ENCODE assay signal across 8 cellular contexts in the genomic region with DNA sequence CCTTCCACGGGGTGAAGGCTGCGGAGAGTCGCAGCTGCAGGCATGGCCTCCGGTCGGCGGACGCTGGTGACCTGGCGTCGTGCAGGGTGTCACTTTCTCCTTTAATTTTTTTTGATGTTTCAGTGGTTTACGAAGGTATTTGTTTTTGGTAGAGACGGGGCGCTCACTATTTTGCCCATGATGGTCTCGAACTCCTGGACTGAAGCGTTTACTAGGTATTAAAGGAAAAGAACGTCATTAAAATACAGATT. TPM values are rescaled to one million over a fixed set of nuclear protein-coding genes. Genes with fewer than 3 reads are reported as not detected.
DNase-seq lines count a peak whose midpoint lies in the region; ATAC-seq and TF ChIP-seq lines count a peak whose summit lies in the region.

No MANE protein-coding gene starts in this region.

- peak overlapping the region; percentile 65 for H3K4me3 ChIP-seq in AG04450 (ENCODE audit: low read depth, low read length)
- peak overlapping the region; percentile 53; the same call in 1 of the 2 replicates for H3K4me3 ChIP-seq in Karpas-422 (ENCODE audit: low read length)
- H3K4me3 ChIP-seq in body of pancreas: no peak overlapping the region
- peak overlapping the region; percentile 59 for H3K4me3 ChIP-seq in mesodermal cell (ENCODE audit: extremely low read depth, insufficient read depth, low read length, poor library complexity, severe bottlenecking)

- H3K9me3 ChIP-seq in AG04450 (ENCODE audit: control insufficient read depth, insufficient read depth, low read length): no peaks in the 10 kb centered on the region
- no peaks in the 10 kb centered on the region for H3K9me3 ChIP-seq in Karpas-422 (ENCODE audit: low read length)
- H3K9me3 ChIP-seq in body of pancreas: no peaks in the 10 kb centered on the region
- no peaks in the 10 kb centered on the region for H3K9me3 ChIP-seq in mesodermal cell (ENCODE audit: control insufficient read depth, low read length)

- ATAC-seq in body of pancreas: no peak

- DNase-seq in AG04450 (ENCODE audit: low read depth, low spot score): no peak
- DNase-seq in Karpas-422: no peak
- DNase-seq in body of pancreas: no peak
- no peak for DNase-seq in kidney tubule cell (ENCODE audit: low spot score)
- no peak for DNase-seq in ecto neural progenitor cell (ENCODE audit: low spot score)
- DNase-seq in stimulated activated CD4-positive, alpha-beta T cell treated with anti-CD3 and anti-CD28 coated beads, Interleukin-1b, Interleukin-23, amount 100 ng/mL, for 48 hours: no peak
- no peak for DNase-seq in medulla oblongata (ENCODE audit: extremely low spot score)

- peak overlapping the region; percentile 47 for H3K27ac ChIP-seq in AG04450 (ENCODE audit: low read depth, low read length)
- H3K27ac ChIP-seq in Karpas-422 (ENCODE audit: low read length): no peak overlapping the region
- H3K27ac ChIP-seq in body of pancreas: peak overlapping the region in 3 of 4 donors; percentile 24 to 67 (median 52)
- peak overlapping the region; percentile 66 for H3K27ac ChIP-seq in mesodermal cell (ENCODE audit: low read depth, low read length, severe bottlenecking)

- peak overlapping the region; percentile 48 for H3K4me2 ChIP-seq in Karpas-422 (ENCODE audit: low read depth, low read length, poor library complexity, severe bottlenecking)

- intact Hi-C loops in body of pancreas (cut with DNase I): no loop called here

- H3K9me2 ChIP-seq in Karpas-422 (replicated peaks; ENCODE audit: insufficient read depth, low read length): no peaks in the 10 kb centered on the region

- WGBS in body of pancreas, 2 donors: 4 to 5% methylated on average over 15 of the region's 15 CpGs
- 0 to 15% methylated on average over 4 to 9 of the region's 15 CpGs for WGBS in mesodermal cell (ENCODE audit: insufficient coverage in 2 of 2), 2 experiments

- H3K79me2 ChIP-seq in Karpas-422 (ENCODE audit: low read length): no peaks in the 10 kb centered on the region

- H4K20me1 ChIP-seq in Karpas-422 (ENCODE audit: insufficient read depth, low read depth, low read length): peaks cover 7% of the 10 kb centered on the region; the same call in 1 of the 2 replicates

- CTCF ChIA-PET in AG04450 (lab: Charles Lee): no interaction called here

- POLR2A ChIA-PET in AG04450 (lab: Yijun Ruan, JAX): no interaction called here

- TF ChIP-seq POLR2A in body of pancreas (IDR thresholded peaks at IDR 0.05): no peak

- H3K27me3 ChIP-seq in AG04450 (ENCODE audit: control insufficient read depth, insufficient read depth, low read length) (no peaks in the 10 kb centered on the region), Karpas-422 (ENCODE audit: low read length) (no peaks in the 10 kb centered on the region), body of pancreas (no peaks in the 10 kb centered on the region)

- no peak overlapping the region for H2AFZ ChIP-seq in Karpas-422 (ENCODE audit: low read length)

- H3K36me3 ChIP-seq in Karpas-422 (ENCODE audit: insufficient read depth, low read length): no peaks in the 10 kb centered on the region
- no peaks in the 10 kb centered on the region for H3K36me3 ChIP-seq in body of pancreas (replicated peaks in 1 of 2; ENCODE audit: insufficient read depth in 1 of 2, low read depth in 2 of 2)
- no peaks in the 10 kb centered on the region for H3K36me3 ChIP-seq in mesodermal cell (ENCODE audit: control insufficient read depth, insufficient read depth, low read length)

- H3K9ac ChIP-seq in Karpas-422 (ENCODE audit: low read length): no peak overlapping the region

- no peak for TF ChIP-seq CTCF in AG04450 (IDR thresholded peaks at IDR 0.05; ENCODE audit: low read depth, low read length)
- TF ChIP-seq CTCF in body of pancreas (IDR thresholded peaks at IDR 0.05): no peak

- H3K4me1 ChIP-seq in Karpas-422 (ENCODE audit: low read length) (peaks cover 25% of the 10 kb centered on the region), body of pancreas (peaks cover 28% of the 10 kb centered on the region), mesodermal cell (ENCODE audit: control insufficient read depth, insufficient read depth, low read length, poor library complexity, severe bottlenecking) (peaks cover 4% of the 10 kb centered on the region)

RNA-seq across cellular contexts. Expression of gene ZNF213, which starts 17.1 kb away (rescaled TPM):
- polyA plus RNA-seq in AG04450 (2011; rRNA removed): 0.47 and 1.2 TPM in 2 replicates
- polyA minus RNA-seq in AG04450 (2011; rRNA and poly(A)+ RNA removed): 1.1 TPM in 2 replicates
- total RNA-seq in Karpas-422 (2014; rRNA removed; shearing (Covaris generic); ENCODE audit: low replicate concordance): 2.0 and 8.0 TPM in 2 replicates
- total RNA-seq in body of pancreas: 10 to 100 TPM; 12.5 to 21.4 TPM
- polyA plus RNA-seq in mesodermal cell (2013, experiment 1 of 2): 10.0 TPM
- polyA plus RNA-seq in mesodermal cell (2013, experiment 2 of 2): 8.3 TPM

RNA-seq across cellular contexts. Expression of gene OR1F1, which starts 36.1 kb away (rescaled TPM):
- polyA plus RNA-seq in AG04450 (2011; rRNA removed): 0.20 and 0.29 TPM in 2 replicates
- 0.56 and 0.64 TPM in 2 replicates for polyA minus RNA-seq in AG04450 (2011; rRNA and poly(A)+ RNA removed)
- total RNA-seq in Karpas-422 (2014; rRNA removed; shearing (Covaris generic); ENCODE audit: low replicate concordance): not detected in 2 replicates
- not detected for total RNA-seq in body of pancreas
- 0.33 TPM for polyA plus RNA-seq in mesodermal cell (2013, experiment 1 of 2)
- 0.35 TPM for polyA plus RNA-seq in mesodermal cell (2013, experiment 2 of 2)

RNA-seq across cellular contexts. Expression of gene ZNF205, which starts 39.6 kb away (rescaled TPM):
- polyA plus RNA-seq in AG04450 (2011; rRNA removed): 3.6 and 5.5 TPM in 2 replicates
- polyA minus RNA-seq in AG04450 (2011; rRNA and poly(A)+ RNA removed): 3.0 and 4.2 TPM in 2 replicates
- total RNA-seq in Karpas-422 (2014; rRNA removed; shearing (Covaris generic); ENCODE audit: low replicate concordance): not detected in 2 replicates
- 10 to 100 TPM; 14.2 to 20.0 TPM for total RNA-seq in body of pancreas
- 15.9 TPM for polyA plus RNA-seq in mesodermal cell (2013, experiment 1 of 2)
- 14.3 TPM for polyA plus RNA-seq in mesodermal cell (2013, experiment 2 of 2)

RNA-seq across cellular contexts. Expression of gene ZSCAN10, which starts 52.9 kb away (rescaled TPM):
- polyA plus RNA-seq in AG04450 (2011; rRNA removed): not detected in 2 replicates
- polyA minus RNA-seq in AG04450 (2011; rRNA and poly(A)+ RNA removed): not detected in 2 replicates
- not detected in 2 replicates for total RNA-seq in Karpas-422 (2014; rRNA removed; shearing (Covaris generic); ENCODE audit: low replicate concordance)
- not detected for total RNA-seq in body of pancreas
- 1.2 TPM for polyA plus RNA-seq in mesodermal cell (2013, experiment 1 of 2)
- 0.66 TPM for polyA plus RNA-seq in mesodermal cell (2013, experiment 2 of 2)

Comparison
In these comparisons a context has a peak if more than half of its experiments do, and no peak if none do; other contexts are left out.
1. H3K4me3 ChIP-seq: peak in AG04450 (single experiment), Karpas-422 (single experiment) and mesodermal cell (single experiment); none in body of pancreas (0 of 2).
2. RNA of gene ZNF205, which starts 39.6 kb away (total RNA-seq): 14.2 to 20.0 TPM in body of pancreas; not detected in Karpas-422; every median in the first group is over 10 times any median in the second.